ENCODE assay signal across 9 cellular contexts in the genomic region with DNA sequence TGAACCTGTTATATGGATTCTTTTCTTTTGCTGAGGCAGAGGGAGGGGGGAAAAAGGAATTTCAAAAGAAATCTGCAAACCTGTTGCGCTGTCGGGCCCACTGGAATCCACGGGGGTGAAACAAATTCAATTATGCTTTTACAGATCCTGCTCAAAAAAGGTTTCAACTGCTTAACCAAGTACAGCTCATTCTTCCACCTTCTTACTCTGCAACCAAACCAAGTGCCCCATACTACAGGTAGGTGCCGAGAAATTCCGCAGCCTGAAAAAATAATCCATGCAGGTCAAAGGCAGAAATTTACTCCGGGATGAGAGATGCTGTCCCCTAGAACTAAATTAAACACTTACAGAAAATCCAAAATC. TPM values are rescaled to one million over a fixed set of nuclear protein-coding genes. Genes with fewer than 3 reads are reported as not detected.
DNase-seq lines count a peak whose midpoint lies in the region; ATAC-seq and TF ChIP-seq lines count a peak whose summit lies in the region.
"Had no signal": no experiment of that assay in that cellular context is flagged by ENCODE, and none has a peak within 500 bp of the region (broad histone marks: within the 10 kb centered on the region; RNA-seq: fewer than 3 reads in every experiment).

No MANE protein-coding gene starts in this region.

- H3K9me2 ChIP-seq in neural cell (ENCODE audit: insufficient read depth, low read length) = no peaks in the 10 kb centered on the region

- peak overlapping the region in 6 of 7 donors; percentile 15 to 77 (median 65) for H3K27ac Mint-ChIP-seq in CD4-positive, alpha-beta memory T cell

- intact Hi-C loops in CD4-positive, alpha-beta memory T cell (cut with micrococcal nuclease) = loop anchor here (1.0 kb wide), 7 partner anchors 65 to 168 kb away; a partner anchor contains a TSS
- intact Hi-C loops in esophagus muscularis mucosa (cut with DNase I) = loop anchor here (2.0 to 5.0 kb wide), 3 partner anchors 64 to 350 kb away; a partner anchor contains a TSS

- H3K79me2 ChIP-seq in OCI-LY3 (ENCODE audit: low read length) = no peaks in the 10 kb centered on the region
- no peaks in the 10 kb centered on the region for H3K79me2 ChIP-seq in neural cell (replicated peaks; ENCODE audit: insufficient read depth, low read length)

- peak overlapping the region; percentile 34; the same call in 1 of the 2 replicates for H3K9ac ChIP-seq in OCI-LY3 (ENCODE audit: low read length)
- no peak overlapping the region for H3K9ac ChIP-seq in neural cell (ENCODE audit: low read length)

- no peak for TF ChIP-seq POLR2A in esophagus muscularis mucosa (IDR thresholded peaks at IDR 0.05; ENCODE audit: low read depth)

- no peaks in the 10 kb centered on the region for H3F3A ChIP-seq in neural cell (ENCODE audit: insufficient read depth, low read length, poor library complexity, severe bottlenecking)

- H3K4me3 ChIP-seq in CD4-positive, alpha-beta memory T cell (ENCODE audit: low read length in 2 of 2) = no peak overlapping the region
- H3K4me3 ChIP-seq in OCI-LY3 (ENCODE audit: low read length) = peak overlapping the region; percentile 69
- peak overlapping the region; percentile 35 to 56 (median 44) for H3K4me3 ChIP-seq in esophagus muscularis mucosa
- H3K4me3 ChIP-seq in neural cell (ENCODE audit: low read length) = peak overlapping the region; percentile 20

- H3K4me2 ChIP-seq in OCI-LY3 (ENCODE audit: low read length) = peak overlapping the region; percentile 79
- no peak overlapping the region for H3K4me2 ChIP-seq in neural cell (ENCODE audit: low read length)

- no peak for DNase-seq in CD4-positive, alpha-beta memory T cell
- DNase-seq in esophagus muscularis mucosa (ENCODE audit: extremely low spot score) = no peak
- no peak for DNase-seq in activated CD8-positive, alpha-beta memory T cell treated with anti-CD3 and anti-CD28 coated beads, Interleukin-2, amount 50 U/mL, for 48 hours
- DNase-seq in DMS153 (lab: John Stamatoyannopoulos, UW) = no peak

- no peaks in the 10 kb centered on the region for H3K9me3 Mint-ChIP-seq in CD4-positive, alpha-beta memory T cell

- H3K27me3 Mint-ChIP-seq in CD4-positive, alpha-beta memory T cell = no peaks in the 10 kb centered on the region

- WGBS in esophagus muscularis mucosa = 57% methylated on average over 6 of the region's 6 CpGs

- H3K4me3 Mint-ChIP-seq in CD4-positive, alpha-beta memory T cell = peak overlapping the region in 1 of 8 donors; percentile 39

- no peaks in the 10 kb centered on the region for H3K36me3 Mint-ChIP-seq in CD4-positive, alpha-beta memory T cell

- peak overlapping the region; percentile 64 for H2AFZ ChIP-seq in OCI-LY3 (ENCODE audit: low read depth, low read length)
- no peak overlapping the region for H2AFZ ChIP-seq in neural cell (ENCODE audit: low read depth, low read length)

- H3K27me3 ChIP-seq in CD4-positive, alpha-beta memory T cell (ENCODE audit: insufficient read depth, low read length) = no peaks in the 10 kb centered on the region
- H3K27me3 ChIP-seq in OCI-LY3 (ENCODE audit: low read depth, low read length) = peaks cover 36% of the 10 kb centered on the region
- no peaks in the 10 kb centered on the region for H3K27me3 ChIP-seq in esophagus muscularis mucosa
- no peaks in the 10 kb centered on the region for H3K27me3 ChIP-seq in neural cell (ENCODE audit: insufficient read depth, low read depth, low read length)

- peaks cover 7 to 15% (median 9%) of the 10 kb centered on the region in 4 donors for H3K4me1 Mint-ChIP-seq in CD4-positive, alpha-beta memory T cell

- POLR2A ChIA-PET in CD4-positive, alpha-beta memory T cell (lab: Charles Lee; ENCODE audit: partially characterized antibody) = interaction anchor here (0.7 to 2.0 kb wide), 13 partner anchors 9 to 1332 kb away, joined by 3 to 43 read pairs (median 9); a partner anchor contains a TSS

- H4K20me1 ChIP-seq in OCI-LY3 (ENCODE audit: insufficient read depth, low read length) (no peaks in the 10 kb centered on the region), neural cell (ENCODE audit: insufficient read depth) (no peaks in the 10 kb centered on the region)

- H3K36me3 ChIP-seq in CD4-positive, alpha-beta memory T cell (ENCODE audit: insufficient read depth, low read length) = no peaks in the 10 kb centered on the region
- H3K36me3 ChIP-seq in OCI-LY3 (replicated peaks; ENCODE audit: low read depth, low read length) (no peaks in the 10 kb centered on the region), esophagus muscularis mucosa (no peaks in the 10 kb centered on the region), neural cell (ENCODE audit: insufficient read depth, low read length) (no peaks in the 10 kb centered on the region)

- ATAC-seq in HG02763 (IDR thresholded peaks at IDR 0.05; ENCODE audit: unreplicated experiment) (no peak), GM21367 (IDR thresholded peaks at IDR 0.05; ENCODE audit: unreplicated experiment) (no peak)

- TF ChIP-seq EP300 in esophagus muscularis mucosa (IDR thresholded peaks at IDR 0.05) (no peak), neural cell (conservative IDR thresholded peaks at IDR 0.05; ENCODE audit: poor library complexity, severe bottlenecking) (no peak)

- TF ChIP-seq RAD21 in neural cell (conservative IDR thresholded peaks at IDR 0.05) = no peak

- peaks cover 15% of the 10 kb centered on the region for H3K4me1 ChIP-seq in CD4-positive, alpha-beta memory T cell (ENCODE audit: insufficient read depth, low read length)
- H3K4me1 ChIP-seq in OCI-LY3 (ENCODE audit: low read length) (peaks cover 14% of the 10 kb centered on the region), esophagus muscularis mucosa (peaks cover 4 to 12% (median 8%) of the 10 kb centered on the region in 4 donors)

- no peaks in the 10 kb centered on the region for H3K9me3 ChIP-seq in CD4-positive, alpha-beta memory T cell (ENCODE audit: control insufficient read depth in 1 of 2, low read length in 2 of 2)
- H3K9me3 ChIP-seq in OCI-LY3 (ENCODE audit: insufficient read depth, low read length) = no peaks in the 10 kb centered on the region
- H3K9me3 ChIP-seq in esophagus muscularis mucosa = no peaks in the 10 kb centered on the region
- H3K9me3 ChIP-seq in neural cell (ENCODE audit: low read length) = no peaks in the 10 kb centered on the region

- CTCF ChIA-PET in CD4-positive, alpha-beta memory T cell (lab: Charles Lee; ENCODE audit: partially characterized antibody) = interaction anchor here (0.7 to 6.3 kb wide), 32 partner anchors 8 to 427 kb away, joined by 3 to 171 read pairs (median 4); a partner anchor contains a TSS

- no peak for TF ChIP-seq CTCF in OCI-LY3 (IDR thresholded peaks at IDR 0.05; ENCODE audit: low read depth, low read length)
- TF ChIP-seq CTCF in esophagus muscularis mucosa (IDR thresholded peaks at IDR 0.05) = no peak
- no peak for TF ChIP-seq CTCF in neural cell (IDR thresholded peaks at IDR 0.05; ENCODE audit: poor library complexity, severe bottlenecking)

- peak overlapping the region; percentile 4 for H3K27ac ChIP-seq in CD4-positive, alpha-beta memory T cell (ENCODE audit: low read depth, low read length)
- H3K27ac ChIP-seq in OCI-LY3 (ENCODE audit: low read length) (no peak overlapping the region), esophagus muscularis mucosa (replicated peaks in 1 of 4) (peak overlapping the region in 3 of 4 donors; percentile 4 to 59 (median 42)), neural cell (ENCODE audit: low read length) (no peak overlapping the region)

TF ChIP-seq in neural cell, 6 proteins besides CTCF, POLR2A, EP300 and RAD21:
- TF ChIP-seq SMC3 (conservative IDR thresholded peaks at IDR 0.05; ENCODE audit: poor library complexity) (no peak), MXI1 (conservative IDR thresholded peaks at IDR 0.05; ENCODE audit: poor library complexity, severe bottlenecking) (no peak), EZH2 (IDR thresholded peaks at IDR 0.05; ENCODE audit: borderline replicate concordance, insufficient read depth, low read length, poor library complexity, severe bottlenecking) (no peak)

RNA-seq across cellular contexts. Expression of a gene that starts 0.4 kb away (rescaled TPM):
- 1 to 10 TPM; 1.2 to 1.6 TPM for total RNA-seq in CD4-positive, alpha-beta memory T cell
- polyA plus RNA-seq in CD4-positive, alpha-beta memory T cell = 1 to 10 TPM in 1 of 2 donors, not detected in 1; 2.3 TPM
- under 1 TPM in 3 of 4 donors, not detected in 1; under 0.01 to 0.26 (median 0.11) TPM for total RNA-seq in esophagus muscularis mucosa
- not detected in 2 replicates for polyA plus RNA-seq in neural cell
- polyA minus RNA-seq in neural cell = not detected in 2 replicates
- total RNA-seq: dermis blood vessel endothelial cell had no signal

Comparison
In these comparisons a context has a peak if more than half of its experiments do, and no peak if none do; other contexts are left out.
1. H3K27ac ChIP-seq: peak in CD4-positive, alpha-beta memory T cell (single experiment) and esophagus muscularis mucosa (3 of 4); none in OCI-LY3 (single experiment) and neural cell (single experiment).
2. H3K4me3 ChIP-seq: peak in OCI-LY3 (single experiment), esophagus muscularis mucosa (4 of 4) and neural cell (single experiment); none in CD4-positive, alpha-beta memory T cell (0 of 2).